In the genomic region with DNA sequence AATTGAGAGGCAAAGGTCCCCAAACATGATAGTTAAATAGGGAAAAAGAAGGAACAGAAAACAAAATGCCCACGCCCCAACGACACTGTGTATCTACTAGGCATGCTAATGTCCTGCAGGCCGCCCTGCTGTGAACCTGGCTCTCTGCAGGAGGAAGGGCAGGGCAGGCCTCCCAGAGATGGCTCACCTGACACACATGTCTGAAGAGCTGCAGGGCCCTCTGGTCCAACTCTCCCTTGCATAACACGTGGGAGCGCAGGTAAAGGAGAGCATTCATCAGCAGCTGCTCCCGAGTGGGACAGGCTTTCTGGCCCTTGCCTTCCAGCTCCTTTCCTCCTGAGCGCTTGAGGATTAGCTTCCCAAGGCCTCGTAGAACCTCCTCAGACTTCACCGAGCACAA, we compare ENCODE assay signal across 14 cellular contexts. TPM values are rescaled to one million over a fixed set of nuclear protein-coding genes. Genes with fewer than 3 reads are reported as not detected.
A peak's percentile ranks its signal among the peaks of the same experiment; 100 is the strongest.
DNase-seq lines count a peak whose midpoint lies in the region; ATAC-seq and TF ChIP-seq lines count a peak whose summit lies in the region.
"Had no signal": no experiment of that assay in that cellular context is flagged by ENCODE, and none has a peak within 500 bp of the region (broad histone marks: within the 10 kb centered on the region; RNA-seq: fewer than 3 reads in every experiment).

No MANE protein-coding gene starts in this region.

- no peak overlapping the region for H3K4me3 Mint-ChIP-seq in endodermal cell
- H3K4me3 Mint-ChIP-seq: CD8-positive, alpha-beta memory T cell had no signal

- H3K9me3 Mint-ChIP-seq in endodermal cell = no peaks in the 10 kb centered on the region
- H3K9me3 Mint-ChIP-seq: CD8-positive, alpha-beta memory T cell had no signal

- H3K9me3 ChIP-seq in HUES48 (ENCODE audit: control insufficient read depth, insufficient read depth, low read length) = no peaks in the 10 kb centered on the region
- H3K9me3 ChIP-seq in endodermal cell (ENCODE audit: control insufficient read depth, low read length) = no peaks in the 10 kb centered on the region
- H3K9me3 ChIP-seq: BLaER1, Caco-2 had no signal

- H3K36me3 ChIP-seq in HUES48 (ENCODE audit: control insufficient read depth, insufficient read depth, low read length) (peaks cover 97% of the 10 kb centered on the region), endodermal cell (ENCODE audit: control insufficient read depth, insufficient read depth, low read length) (peaks cover 98% of the 10 kb centered on the region)

- WGBS in endodermal cell (ENCODE audit: insufficient coverage in 1 of 2, insufficient read length in 1 of 2), 2 experiments = 83 to 87% methylated on average over 7 to 9 of the region's 9 CpGs

- ATAC-seq in Right ventricle myocardium inferior = no peak

- peaks cover 27% of the 10 kb centered on the region for H3K4me1 Mint-ChIP-seq in endodermal cell

- H3K4me1 ChIP-seq in HUES48 (ENCODE audit: control insufficient read depth, insufficient read depth, low read length) (peaks cover 47% of the 10 kb centered on the region), endodermal cell (ENCODE audit: control insufficient read depth, insufficient read depth, low read length) (peaks cover 4% of the 10 kb centered on the region)
- H3K4me1 ChIP-seq: Caco-2 had no signal

- H3K9ac ChIP-seq in HUES48 (ENCODE audit: low read depth, low read length) (peak overlapping the region; percentile 33; the same call in 1 of the 2 replicates), endodermal cell (ENCODE audit: extremely low read depth, low read length, poor library complexity, severe bottlenecking) (no peak overlapping the region)
- H3K9ac ChIP-seq: BLaER1 had no signal

- H3K4me3 ChIP-seq in HUES48 (ENCODE audit: low read depth, low read length) (no peak overlapping the region), endodermal cell (ENCODE audit: low read length) (no peak overlapping the region)
- H3K4me3 ChIP-seq: BLaER1 had no signal

- no peak overlapping the region for H3K27ac Mint-ChIP-seq in endodermal cell

- peak overlapping the region; percentile 48 for H3K27ac ChIP-seq in HUES48 (ENCODE audit: low read depth, low read length)
- no peak overlapping the region for H3K27ac ChIP-seq in endodermal cell (ENCODE audit: low read depth, low read length)
- H3K27ac ChIP-seq: 22Rv1, BLaER1 had no signal

- no peak for TF ChIP-seq CTCF in endodermal cell (conservative IDR thresholded peaks at IDR 0.05)

- H3K27me3 Mint-ChIP-seq in endodermal cell (ENCODE audit: insufficient read depth) = no peaks in the 10 kb centered on the region
- H3K27me3 Mint-ChIP-seq: CD8-positive, alpha-beta memory T cell had no signal

- intact Hi-C loops in Right ventricle myocardium inferior (cut with DNase I) = no loop called here

- peak; percentile 49 for DNase-seq in ELF-1 (ENCODE audit: low read depth, low spot score)
- peak; percentile 71 for DNase-seq in endodermal cell
- DNase-seq in iPS-NIHi7 (ENCODE audit: extremely low spot score) = peak; percentile 43
- DNase-seq in AG08395 (ENCODE audit: low spot score) = no peak
- DNase-seq in Right ventricle myocardium inferior (ENCODE audit: missing footprints) = no peak
- no peak for DNase-seq in activated CD8-positive, alpha-beta memory T cell treated with anti-CD3 and anti-CD28 coated beads, Interleukin-2, amount 50 U/mL, for 48 hours
- DNase-seq in NCI-H446 treated with DMSO at 0.1 percent for 48 hours (lab: John Stamatoyannopoulos, UW) = no peak
- DNase-seq: AML-193; Caco-2; CD8-positive, alpha-beta memory T cell; DND-41 had no signal

- H3K27me3 ChIP-seq in HUES48 (ENCODE audit: control insufficient read depth, insufficient read depth, low read length) (no peaks in the 10 kb centered on the region), endodermal cell (ENCODE audit: control insufficient read depth, insufficient read depth, low read length, poor library complexity, severe bottlenecking) (no peaks in the 10 kb centered on the region)
- H3K27me3 ChIP-seq: BLaER1 had no signal

- peaks cover 92% of the 10 kb centered on the region for H3K36me3 Mint-ChIP-seq in endodermal cell (ENCODE audit: low read depth)

RNA-seq across cellular contexts. Expression of gene LYRM2, which starts 53.7 kb away (rescaled TPM):
- 10 to 100 TPM; 20.4 to 21.9 TPM for total RNA-seq in endodermal cell
- 38.1 TPM for polyA plus RNA-seq in endodermal cell (2013, experiment 1 of 2)
- polyA plus RNA-seq in endodermal cell (2013, experiment 2 of 2) = 39.9 TPM
- total RNA-seq in Right ventricle myocardium inferior = 33.2 TPM

Comparison
In these comparisons a context has a peak if more than half of its experiments do, and no peak if none do; other contexts are left out.
1. DNase-seq: peak in ELF-1 (single experiment), endodermal cell (single experiment) and iPS-NIHi7 (single experiment); none in AG08395 (single experiment), Right ventricle myocardium inferior (single experiment), activated CD8-positive, alpha-beta memory T cell treated with anti-CD3 and anti-CD28 coated beads, Interleukin-2, amount 50 U/mL, for 48 hours (single experiment) and NCI-H446 treated with DMSO at 0.1 percent for 48 hours (single experiment).